18 cellular contexts compared by ENCODE assay signal in the genomic region with DNA sequence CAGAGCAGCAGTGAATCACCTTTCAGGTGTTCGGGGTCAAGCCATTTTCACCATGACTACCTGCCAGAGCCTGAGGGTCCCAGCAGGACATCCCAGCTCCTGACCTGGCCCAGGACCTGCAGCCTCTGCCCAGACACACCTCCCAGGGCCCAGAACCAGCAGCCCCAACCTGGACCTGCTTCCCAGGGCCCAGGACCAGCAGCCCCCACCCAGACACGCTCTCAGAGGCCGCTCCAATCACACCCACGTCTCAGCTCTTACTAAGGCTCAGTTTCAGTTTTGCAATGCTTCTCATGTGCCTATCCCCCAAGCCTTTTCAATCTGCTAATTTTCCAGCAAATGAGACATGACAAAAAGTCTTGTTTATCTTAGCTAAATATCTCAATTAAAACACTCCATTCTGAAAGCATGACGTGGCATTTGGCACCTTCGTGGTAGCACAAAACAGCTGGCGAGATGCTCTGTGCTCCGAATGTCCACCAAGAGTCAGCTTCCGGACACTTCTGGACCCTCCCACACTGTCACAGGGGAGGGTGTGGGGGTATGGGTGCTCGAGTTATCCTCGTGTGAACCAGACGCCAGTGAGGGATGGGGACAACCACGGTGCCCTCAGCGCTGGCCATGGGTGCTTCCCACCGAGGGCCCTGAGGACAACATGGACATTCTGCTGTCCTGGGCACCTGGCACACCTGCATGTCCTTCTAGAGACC.
A peak's percentile ranks its signal among the peaks of the same experiment; 100 is the strongest.
DNase-seq lines count a peak whose midpoint lies in the region; ATAC-seq, FAIRE-seq and TF ChIP-seq lines count a peak whose summit lies in the region.
"Had no signal": no experiment of that assay in that cellular context is flagged by ENCODE, and none has a peak within 500 bp of the region (broad histone marks: within the 10 kb centered on the region; RNA-seq: fewer than 3 reads in every experiment).

No MANE protein-coding gene starts in this region.

- H3K36me3 ChIP-seq in MM.1S (replicated peaks; ENCODE audit: insufficient read depth, low read length) = no peaks in the 10 kb centered on the region
- H3K36me3 ChIP-seq in colonic mucosa = no peaks in the 10 kb centered on the region
- no peaks in the 10 kb centered on the region for H3K36me3 ChIP-seq in HepG2 (replicated peaks in 1 of 2; ENCODE audit: control insufficient read depth in 1 of 2, insufficient read depth in 2 of 2, low read length in 2 of 2)
- H3K36me3 ChIP-seq in transverse colon = no peaks in the 10 kb centered on the region
- H3K36me3 ChIP-seq: ovary, thoracic aorta had no signal

- no peaks in the 10 kb centered on the region for H3K9me3 ChIP-seq in MM.1S (replicated peaks; ENCODE audit: insufficient read depth, low read length)
- no peaks in the 10 kb centered on the region for H3K9me3 ChIP-seq in colonic mucosa
- peaks cover 6% of the 10 kb centered on the region; the same call in 1 of the 2 replicates for H3K9me3 ChIP-seq in HepG2 (ENCODE audit: low read length)
- H3K9me3 ChIP-seq in transverse colon = no peaks in the 10 kb centered on the region
- H3K9me3 ChIP-seq: ovary had no signal

- H2AFZ ChIP-seq in MM.1S (ENCODE audit: low read length) (no peak overlapping the region), HepG2 (ENCODE audit: low read length) (no peak overlapping the region)

- H3K4me3 ChIP-seq in MM.1S (ENCODE audit: low read length) (no peak overlapping the region), colonic mucosa (no peak overlapping the region), HepG2 (replicated peaks in 1 of 3; ENCODE audit: insufficient read depth in 1 of 3, low read depth in 2 of 3, low read length in 3 of 3) (no peak overlapping the region), transverse colon (no peak overlapping the region)
- H3K4me3 ChIP-seq: ovary, thoracic aorta had no signal

- TF ChIP-seq CTCF in MM.1S (IDR thresholded peaks at IDR 0.05; ENCODE audit: low read length) (no peak), colonic mucosa (IDR thresholded peaks at IDR 0.05) (no peak), HepG2 (CRISPR knock-in tag; IDR thresholded peaks at IDR 0.05) (no peak), transverse colon (IDR thresholded peaks at IDR 0.05) (no peak)

- H3K4me2 ChIP-seq in MM.1S (ENCODE audit: low read depth, low read length) (0 out of 2 replicates have a peak overlapping the region, but pooled peaks have one; percentile 6), HepG2 (ENCODE audit: low read depth, low read length) (no peak overlapping the region)

- whole genome bisulfite sequencing in HepG2 (ENCODE audit: low lambda C conversion rate) = 34% methylated on average over 13 of the region's 15 CpGs
- 75% methylated on average over 15 of the region's 15 CpGs; no CpG with 5 or more reads in 1 of the 2 donors for WGBS in transverse colon (ENCODE audit: low coverage in 1 of 2), 2 donors

- no peak for DNase-seq in MM.1S
- peak; percentile 52 for DNase-seq in colonic mucosa
- DNase-seq in HepG2 (ENCODE audit: low spot score) = no peak
- peak; percentile 37 for DNase-seq in transverse colon
- DNase-seq in NCI-H1092 (lab: John Stamatoyannopoulos, UW) = no peak
- DNase-seq in SW480 (ENCODE audit: low spot score) = no peak
- no peak for DNase-seq in dedifferentiated amniotic fluid mesenchymal stem cell (ENCODE audit: extremely low spot score)
- DNase-seq: activated CD4-positive, CD25-positive, alpha-beta regulatory T cell; EL; erythroblast; hypothalamus; NCI-H1048; stimulated activated CD4-positive, alpha-beta T cell treated with anti-CD3 and anti-CD28 coated beads, Interleukin-12 subunit alpha, Interleukin-12 subunit beta, amount 100 ng/mL, for 4 hours; SW 1271 had no signal

- no peaks in the 10 kb centered on the region for H3K9me2 ChIP-seq in MM.1S (replicated peaks; ENCODE audit: insufficient read depth, low read length)

- BruUV-seq in HepG2 (replicated peaks; lab: Mats Ljungman, UMichigan) = no TSS peak

- TF ChIP-seq RAD21 in HepG2 (CRISPR knock-in tag; IDR thresholded peaks at IDR 0.05) = no peak

- H4K20me1 ChIP-seq in MM.1S (ENCODE audit: insufficient read depth, low read length) = no peaks in the 10 kb centered on the region
- H4K20me1 ChIP-seq in HepG2 (ENCODE audit: insufficient read depth, low read length) = no peaks in the 10 kb centered on the region

- H3K27me3 ChIP-seq in MM.1S (replicated peaks; ENCODE audit: insufficient read depth, low read length) (no peaks in the 10 kb centered on the region), colonic mucosa (no peaks in the 10 kb centered on the region), HepG2 (ENCODE audit: control insufficient read depth in 1 of 2, insufficient read depth in 2 of 2, low read length in 2 of 2) (peaks cover 3 to 56% of the 10 kb centered on the region in 2 experiments), transverse colon (no peaks in the 10 kb centered on the region)
- H3K27me3 ChIP-seq: ovary had no signal

- TF ChIP-seq EP300 in HepG2 (IDR thresholded peaks at IDR 0.05; ENCODE audit: low read depth in 2 of 2, low read length in 2 of 2) (no peak), HepG2 (CRISPR knock-in tag; IDR thresholded peaks at IDR 0.05; ENCODE audit: borderline replicate concordance) (no peak), transverse colon (IDR thresholded peaks at IDR 0.05; ENCODE audit: low read depth) (no peak)

- no peak for FAIRE-seq in HepG2 (lab: Jason Lieb, UNC)
- FAIRE-seq: GM12891, HTR-8/SVneo had no signal

- ATAC-seq in HepG2 = no peak

- H3F3A ChIP-seq in MM.1S (ENCODE audit: insufficient read depth, low read length) = no peaks in the 10 kb centered on the region

- H3K27ac ChIP-seq in MM.1S (ENCODE audit: low read length) (no peak overlapping the region), colonic mucosa (peak overlapping the region; percentile 57), HepG2 (ENCODE audit: extremely low read length, insufficient read depth, low read length) (no peak overlapping the region), transverse colon (peak overlapping the region; percentile 46 to 71 (median 60))
- H3K27ac ChIP-seq: ovary, thoracic aorta had no signal

- in situ Hi-C loops in HepG2 (cut with HindIII; ENCODE audit: extremely low pct_ligation_motif_present, low pct_unique_long_range_greater_than_20kb) (no loop called here), transverse colon (cut with MboI; ENCODE audit: low pct_ligation_motif_present in 1 of 4, low pct_unique_long_range_greater_than_20kb in 1 of 4, low sequenced_read_pairs in 3 of 4) (no loop called here)

- H3K79me2 ChIP-seq in MM.1S (ENCODE audit: low read length) = no peaks in the 10 kb centered on the region
- H3K79me2 ChIP-seq in HepG2 (ENCODE audit: insufficient read depth, low read length) = no peaks in the 10 kb centered on the region

- POLR2A ChIA-PET in HepG2 (lab: Yijun Ruan, JAX) = no interaction called here

- H3K9ac ChIP-seq in MM.1S (ENCODE audit: low read length) (no peak overlapping the region), colonic mucosa (ENCODE audit: low read depth in 2 of 2, low read length in 2 of 2) (peak overlapping the region; percentile 26 to 43), HepG2 (ENCODE audit: insufficient read depth, low read depth, low read length) (no peak overlapping the region)

- H3K4me1 ChIP-seq in MM.1S (ENCODE audit: low read length) (no peaks in the 10 kb centered on the region), colonic mucosa (no peaks in the 10 kb centered on the region), HepG2 (ENCODE audit: insufficient read depth, low read length) (peaks cover 18% of the 10 kb centered on the region), transverse colon (peaks cover 0 to 11% (median 3%) of the 10 kb centered on the region in 4 donors)

- CTCF ChIA-PET in HepG2 (lab: Yijun Ruan, JAX; ENCODE audit: low intra/inter-chr PET ratio, low total read pairs) = no interaction called here

- intact Hi-C loops in colonic mucosa (cut with DNase I) = no loop called here
- intact Hi-C loops in HepG2 (cut with micrococcal nuclease; ENCODE audit: unreplicated experiment) = no loop called here
- intact Hi-C loops in transverse colon (cut with DNase I; ENCODE audit: low total_unique reads) = no loop called here

- TF ChIP-seq POLR2A in HepG2 (IDR thresholded peaks at IDR 0.05; ENCODE audit: insufficient read depth in 1 of 2, low read depth in 2 of 2, low read length in 2 of 2) = no peak
- no peak for TF ChIP-seq POLR2A in transverse colon (IDR thresholded peaks at IDR 0.05)

TF ChIP-seq in HepG2, 621 proteins besides CTCF, POLR2A, EP300 and RAD21:
- TF ChIP-seq, protein P1, sequence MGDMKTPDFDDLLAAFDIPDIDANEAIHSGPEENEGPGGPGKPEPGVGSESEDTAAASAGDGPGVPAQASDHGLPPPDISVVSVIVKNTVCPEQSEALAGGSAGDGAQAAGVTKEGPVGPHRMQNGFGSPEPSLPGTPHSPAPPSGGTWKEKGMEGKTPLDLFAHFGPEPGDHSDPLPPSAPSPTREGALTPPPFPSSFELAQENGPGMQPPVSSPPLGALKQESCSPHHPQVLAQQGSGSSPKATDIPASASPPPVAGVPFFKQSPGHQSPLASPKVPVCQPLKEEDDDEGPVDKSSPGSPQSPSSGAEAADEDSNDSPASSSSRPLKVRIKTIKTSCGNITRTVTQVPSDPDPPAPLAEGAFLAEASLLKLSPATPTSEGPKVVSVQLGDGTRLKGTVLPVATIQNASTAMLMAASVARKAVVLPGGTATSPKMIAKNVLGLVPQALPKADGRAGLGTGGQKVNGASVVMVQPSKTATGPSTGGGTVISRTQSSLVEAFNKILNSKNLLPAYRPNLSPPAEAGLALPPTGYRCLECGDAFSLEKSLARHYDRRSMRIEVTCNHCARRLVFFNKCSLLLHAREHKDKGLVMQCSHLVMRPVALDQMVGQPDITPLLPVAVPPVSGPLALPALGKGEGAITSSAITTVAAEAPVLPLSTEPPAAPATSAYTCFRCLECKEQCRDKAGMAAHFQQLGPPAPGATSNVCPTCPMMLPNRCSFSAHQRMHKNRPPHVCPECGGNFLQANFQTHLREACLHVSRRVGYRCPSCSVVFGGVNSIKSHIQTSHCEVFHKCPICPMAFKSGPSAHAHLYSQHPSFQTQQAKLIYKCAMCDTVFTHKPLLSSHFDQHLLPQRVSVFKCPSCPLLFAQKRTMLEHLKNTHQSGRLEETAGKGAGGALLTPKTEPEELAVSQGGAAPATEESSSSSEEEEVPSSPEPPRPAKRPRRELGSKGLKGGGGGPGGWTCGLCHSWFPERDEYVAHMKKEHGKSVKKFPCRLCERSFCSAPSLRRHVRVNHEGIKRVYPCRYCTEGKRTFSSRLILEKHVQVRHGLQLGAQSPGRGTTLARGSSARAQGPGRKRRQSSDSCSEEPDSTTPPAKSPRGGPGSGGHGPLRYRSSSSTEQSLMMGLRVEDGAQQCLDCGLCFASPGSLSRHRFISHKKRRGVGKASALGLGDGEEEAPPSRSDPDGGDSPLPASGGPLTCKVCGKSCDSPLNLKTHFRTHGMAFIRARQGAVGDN (CRISPR knock-in tag; IDR thresholded peaks at IDR 0.05) = peak; percentile 25; the same call in 1 of the 2 replicates
- TF ChIP-seq ZNF207 (IDR thresholded peaks at IDR 0.05; ENCODE audit: borderline replicate concordance) = no peak

Comparison
In these comparisons a context has a peak if more than half of its experiments do, and no peak if none do; other contexts are left out.
1. DNase-seq: peak in colonic mucosa (single experiment) and transverse colon (single experiment); none in MM.1S (single experiment), HepG2 (single experiment), NCI-H1092 (single experiment), SW480 (single experiment) and dedifferentiated amniotic fluid mesenchymal stem cell (single experiment).
2. H3K27ac ChIP-seq: peak in colonic mucosa (single experiment) and transverse colon (4 of 4); none in MM.1S (single experiment) and HepG2 (single experiment).
3. H3K9ac ChIP-seq: peak in colonic mucosa (2 of 2); none in MM.1S (single experiment) and HepG2 (single experiment).